ENCODE assay signal across 8 cellular contexts in genomic region chr5:34929720-34930526, GRCh38. TPM values are rescaled to one million over a fixed set of nuclear protein-coding genes. Genes with fewer than 3 reads are reported as not detected.
DNase-seq lines count a peak whose midpoint lies in the region; ATAC-seq and TF ChIP-seq lines count a peak whose summit lies in the region.

No MANE protein-coding gene starts in this region.

- peak overlapping the region; percentile 99 for H3K27ac ChIP-seq in C4-2B

- TF ChIP-seq POLR2A in lower leg skin (IDR thresholded peaks at IDR 0.05) = no peak

- DNase-seq in NCI-H748 (lab: John Stamatoyannopoulos, UW; ENCODE audit: unreplicated experiment) (peak; percentile 95), dermis blood vessel endothelial cell (peak; percentile 84), lower leg skin (ENCODE audit: low spot score in 2 of 2) (peak; percentile 87 to 97)
- peak; percentile 64 to 72 for DNase-seq in activated CD4-positive, alpha-beta T cell treated with anti-CD3 and anti-CD28 coated beads, Interleukin-2, amount 50 U/mL, for 4 hours
- DNase-seq in stimulated activated CD4-positive, alpha-beta T cell treated with anti-CD3 and anti-CD28 coated beads, Interleukin-4, amount 100 ng/mL, for 48 hours (ENCODE audit: low read depth in 2 of 2) = peak; percentile 64 to 76

- intact Hi-C loops in lower leg skin (cut with DNase I; ENCODE audit: low total_unique reads) = no loop called here

- H3K4me3 ChIP-seq in lower leg skin (ENCODE audit: low read depth, poor library complexity, severe bottlenecking) = peak overlapping the region; percentile 92

- WGBS in lower leg skin, 2 donors = 0% methylated on average over 31 to 49 of the region's 71 CpGs

- TF ChIP-seq CTCF in C4-2B (conservative IDR thresholded peaks at IDR 0.05) (peak; percentile 5; the same call in 1 of the 2 replicates), lower leg skin (IDR thresholded peaks at IDR 0.05) (no peak)

- ATAC-seq in GM19328 (IDR thresholded peaks at IDR 0.05; ENCODE audit: unreplicated experiment) (peak; percentile 71), HG03457 (IDR thresholded peaks at IDR 0.05; ENCODE audit: unreplicated experiment) (peak; percentile 66)

RNA-seq across cellular contexts. Expression of gene DNAJC21, which starts 0.6 kb away (rescaled TPM):
- total RNA-seq in dermis blood vessel endothelial cell = 44.1 and 48.0 TPM in 2 replicates
- 10 to 100 TPM; 18.3 to 41.6 (median 31.8) TPM for total RNA-seq in lower leg skin

RNA-seq across cellular contexts. Expression of gene BRIX1, which starts 14.4 kb away (rescaled TPM):
- total RNA-seq in dermis blood vessel endothelial cell (27.7 and 28.6 TPM in 2 replicates), lower leg skin (10 to 100 TPM; 13.4 to 23.7 (median 20.3) TPM)

RNA-seq across cellular contexts. Expression of gene RAD1, which starts 14.6 kb away (rescaled TPM):
- 13.8 and 18.5 TPM in 2 replicates for total RNA-seq in dermis blood vessel endothelial cell
- total RNA-seq in lower leg skin = 10 to 100 TPM; 10.6 to 27.0 (median 14.6) TPM

Comparison
In these comparisons a context has a peak if more than half of its experiments do, and no peak if none do; other contexts are left out.
1. Peak in every context shown above with its lines: DNase-seq, ATAC-seq, H3K4me3 ChIP-seq and H3K27ac ChIP-seq.